Comparison of ENCODE assay signal across 1 cellular context in the genomic region with DNA sequence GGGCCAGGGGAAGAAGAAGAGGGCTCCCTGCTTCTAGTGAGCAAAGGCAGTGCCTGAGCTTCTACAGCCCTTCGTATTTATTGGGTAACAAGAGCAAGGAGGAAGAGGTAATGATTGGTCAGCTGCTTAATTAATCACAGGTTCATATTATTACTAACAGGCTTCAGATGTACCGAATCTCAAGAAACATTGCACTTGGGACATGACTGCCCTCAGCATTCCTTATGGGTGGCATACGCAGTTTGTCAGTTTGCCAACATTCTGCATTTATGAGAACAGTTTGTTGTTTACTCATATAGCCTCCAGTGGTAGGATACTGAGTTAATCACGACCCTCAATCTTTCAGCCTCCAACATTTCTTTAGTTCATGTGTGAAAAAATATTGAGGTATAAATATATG.
TF ChIP-seq lines count a peak whose summit lies in the region.

No MANE protein-coding gene starts in this region.

TF ChIP-seq in A549, 52 proteins besides CTCF, POLR2A, EP300 and RAD21 (continued from another document):
- TF ChIP-seq, protein P1, sequence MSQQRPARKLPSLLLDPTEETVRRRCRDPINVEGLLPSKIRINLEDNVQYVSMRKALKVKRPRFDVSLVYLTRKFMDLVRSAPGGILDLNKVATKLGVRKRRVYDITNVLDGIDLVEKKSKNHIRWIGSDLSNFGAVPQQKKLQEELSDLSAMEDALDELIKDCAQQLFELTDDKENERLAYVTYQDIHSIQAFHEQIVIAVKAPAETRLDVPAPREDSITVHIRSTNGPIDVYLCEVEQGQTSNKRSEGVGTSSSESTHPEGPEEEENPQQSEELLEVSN (IDR thresholded peaks at IDR 0.05; ENCODE audit: borderline replicate concordance, low read depth) = no peak
- no peak for TF ChIP-seq CHD2 (IDR thresholded peaks at IDR 0.05; ENCODE audit: low read length, partially characterized antibody)
- no peak for TF ChIP-seq HEYL (CRISPR knock-in tag; IDR thresholded peaks at IDR 0.05)
- TF ChIP-seq ZSCAN20 (CRISPR knock-in tag; IDR thresholded peaks at IDR 0.05) = no peak
- TF ChIP-seq KDM5A (IDR thresholded peaks at IDR 0.05) = no peak
- no peak for TF ChIP-seq RCOR1 (IDR thresholded peaks at IDR 0.05; ENCODE audit: low read depth, low read length)
- TF ChIP-seq ESRRA (IDR thresholded peaks at IDR 0.05; ENCODE audit: borderline replicate concordance, low read length) = no peak
- TF ChIP-seq ZNF302 (CRISPR knock-in tag; IDR thresholded peaks at IDR 0.05) = no peak
- TF ChIP-seq NR3C1 (IDR thresholded peaks at IDR 0.05) = no peak
- no peak for TF ChIP-seq NPAS2 (CRISPR knock-in tag; IDR thresholded peaks at IDR 0.05; ENCODE audit: borderline replicate concordance)
- TF ChIP-seq, protein P2, sequence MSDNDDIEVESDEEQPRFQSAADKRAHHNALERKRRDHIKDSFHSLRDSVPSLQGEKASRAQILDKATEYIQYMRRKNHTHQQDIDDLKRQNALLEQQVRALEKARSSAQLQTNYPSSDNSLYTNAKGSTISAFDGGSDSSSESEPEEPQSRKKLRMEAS (IDR thresholded peaks at IDR 0.05) = no peak
- TF ChIP-seq RARB (CRISPR knock-in tag; IDR thresholded peaks at IDR 0.05) = no peak
- TF ChIP-seq RNF2 (IDR thresholded peaks at IDR 0.05; ENCODE audit: borderline replicate concordance, low read depth) = no peak
- no peak for TF ChIP-seq HOXA7 (CRISPR knock-in tag; IDR thresholded peaks at IDR 0.05)
